In genomic region chr3:27696906-27697305, GRCh38 we compare ENCODE assay signal across 1 cellular context.
TF ChIP-seq lines count a peak whose summit lies in the region.

No MANE protein-coding gene starts in this region.

TF ChIP-seq in IMR-90, 13 proteins besides CTCF, POLR2A, EP300 and RAD21 (continued from another document):
- TF ChIP-seq MXI1 (IDR thresholded peaks at IDR 0.05; ENCODE audit: borderline replicate concordance, low read depth, low read length) (no peak), MAFK (IDR thresholded peaks at IDR 0.05; ENCODE audit: low read depth, low read length) (no peak), CHD1 (IDR thresholded peaks at IDR 0.05; ENCODE audit: low read depth, low read length) (no peak), FOS (IDR thresholded peaks at IDR 0.05; ENCODE audit: low read depth, low read length) (no peak), RCOR1 (IDR thresholded peaks at IDR 0.05; ENCODE audit: insufficient replicate concordance, low read length) (no peak), RFX5 (IDR thresholded peaks at IDR 0.05; ENCODE audit: low read depth, low read length) (no peak), NFE2L2 (IDR thresholded peaks at IDR 0.05; ENCODE audit: low read depth, low read length) (no peak), MAZ (IDR thresholded peaks at IDR 0.05; ENCODE audit: borderline replicate concordance, low read depth, low read length) (no peak), USF2 (IDR thresholded peaks at IDR 0.05; ENCODE audit: low read depth, low read length) (no peak), CEBPB (IDR thresholded peaks at IDR 0.05; ENCODE audit: low read depth, low read length) (no peak)
- TF ChIP-seq, protein P1, sequence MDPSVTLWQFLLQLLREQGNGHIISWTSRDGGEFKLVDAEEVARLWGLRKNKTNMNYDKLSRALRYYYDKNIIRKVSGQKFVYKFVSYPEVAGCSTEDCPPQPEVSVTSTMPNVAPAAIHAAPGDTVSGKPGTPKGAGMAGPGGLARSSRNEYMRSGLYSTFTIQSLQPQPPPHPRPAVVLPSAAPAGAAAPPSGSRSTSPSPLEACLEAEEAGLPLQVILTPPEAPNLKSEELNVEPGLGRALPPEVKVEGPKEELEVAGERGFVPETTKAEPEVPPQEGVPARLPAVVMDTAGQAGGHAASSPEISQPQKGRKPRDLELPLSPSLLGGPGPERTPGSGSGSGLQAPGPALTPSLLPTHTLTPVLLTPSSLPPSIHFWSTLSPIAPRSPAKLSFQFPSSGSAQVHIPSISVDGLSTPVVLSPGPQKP (IDR thresholded peaks at IDR 0.05; ENCODE audit: borderline replicate concordance, low read depth, low read length), result no peak
